1 cellular context compared by ENCODE assay signal in the genomic region with DNA sequence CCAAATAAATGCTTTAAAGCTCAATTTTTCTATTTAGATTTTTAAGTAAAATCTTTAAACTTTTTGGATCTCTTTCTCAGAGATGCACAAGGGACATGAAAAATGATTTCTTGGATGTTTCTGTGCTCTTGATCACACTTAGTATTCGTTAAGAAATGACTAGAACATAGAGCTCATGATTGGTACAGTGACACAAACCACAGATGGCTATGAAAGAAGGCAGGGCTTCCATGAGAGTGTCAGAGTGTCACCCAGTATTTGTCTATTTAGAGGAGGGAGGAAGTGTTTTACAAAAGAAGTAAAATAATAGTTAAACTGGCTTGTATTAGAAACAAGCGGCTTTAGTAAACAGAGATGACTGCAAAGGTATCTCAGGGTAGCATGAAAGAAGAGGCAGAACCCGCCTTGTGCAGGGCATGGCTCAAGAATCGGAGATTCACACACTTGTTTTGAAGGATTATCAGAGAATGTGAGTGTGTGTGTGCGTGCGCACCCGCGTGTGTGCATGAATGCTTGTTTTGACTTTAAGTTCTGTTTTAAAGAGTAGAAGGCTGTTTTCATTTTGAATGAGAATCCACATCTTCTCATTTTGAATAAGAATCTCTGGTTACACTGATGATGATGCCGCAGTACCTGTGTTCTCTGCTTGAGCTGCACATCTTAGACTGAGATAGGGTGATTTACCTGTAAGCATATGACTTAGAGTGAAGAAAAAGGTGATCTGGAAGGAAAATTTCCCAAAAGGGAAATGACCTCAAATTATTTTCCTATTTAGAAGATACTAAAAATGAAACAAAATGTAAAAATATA.
TF ChIP-seq lines count a peak whose summit lies in the region.

No MANE protein-coding gene starts in this region.

TF ChIP-seq in GM12878, 131 proteins besides CTCF, POLR2A, EP300 and RAD21 (continued from another document):
- TF ChIP-seq, protein P1, sequence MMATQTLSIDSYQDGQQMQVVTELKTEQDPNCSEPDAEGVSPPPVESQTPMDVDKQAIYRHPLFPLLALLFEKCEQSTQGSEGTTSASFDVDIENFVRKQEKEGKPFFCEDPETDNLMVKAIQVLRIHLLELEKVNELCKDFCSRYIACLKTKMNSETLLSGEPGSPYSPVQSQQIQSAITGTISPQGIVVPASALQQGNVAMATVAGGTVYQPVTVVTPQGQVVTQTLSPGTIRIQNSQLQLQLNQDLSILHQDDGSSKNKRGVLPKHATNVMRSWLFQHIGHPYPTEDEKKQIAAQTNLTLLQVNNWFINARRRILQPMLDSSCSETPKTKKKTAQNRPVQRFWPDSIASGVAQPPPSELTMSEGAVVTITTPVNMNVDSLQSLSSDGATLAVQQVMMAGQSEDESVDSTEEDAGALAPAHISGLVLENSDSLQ (IDR thresholded peaks at IDR 0.05): 0 out of 2 replicates have a peak, but pooled peaks have one; percentile 33
- TF ChIP-seq, protein P2, sequence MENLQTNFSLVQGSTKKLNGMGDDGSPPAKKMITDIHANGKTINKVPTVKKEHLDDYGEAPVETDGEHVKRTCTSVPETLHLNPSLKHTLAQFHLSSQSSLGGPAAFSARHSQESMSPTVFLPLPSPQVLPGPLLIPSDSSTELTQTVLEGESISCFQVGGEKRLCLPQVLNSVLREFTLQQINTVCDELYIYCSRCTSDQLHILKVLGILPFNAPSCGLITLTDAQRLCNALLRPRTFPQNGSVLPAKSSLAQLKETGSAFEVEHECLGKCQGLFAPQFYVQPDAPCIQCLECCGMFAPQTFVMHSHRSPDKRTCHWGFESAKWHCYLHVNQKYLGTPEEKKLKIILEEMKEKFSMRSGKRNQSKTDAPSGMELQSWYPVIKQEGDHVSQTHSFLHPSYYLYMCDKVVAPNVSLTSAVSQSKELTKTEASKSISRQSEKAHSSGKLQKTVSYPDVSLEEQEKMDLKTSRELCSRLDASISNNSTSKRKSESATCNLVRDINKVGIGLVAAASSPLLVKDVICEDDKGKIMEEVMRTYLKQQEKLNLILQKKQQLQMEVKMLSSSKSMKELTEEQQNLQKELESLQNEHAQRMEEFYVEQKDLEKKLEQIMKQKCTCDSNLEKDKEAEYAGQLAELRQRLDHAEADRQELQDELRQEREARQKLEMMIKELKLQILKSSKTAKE (IDR thresholded peaks at IDR 0.05; ENCODE audit: low read depth, poor library complexity, severe bottlenecking): peak; percentile 17
